In genomic region chr18:75226956-75227316, GRCh38 we compare ENCODE assay signal across 11 cellular contexts. TPM values are rescaled to one million over a fixed set of nuclear protein-coding genes. Genes with fewer than 3 reads are reported as not detected.
DNase-seq lines count a peak whose midpoint lies in the region; ATAC-seq and TF ChIP-seq lines count a peak whose summit lies in the region.
"Had no signal": no experiment of that assay in that cellular context is flagged by ENCODE, and none has a peak within 500 bp of the region (broad histone marks: within the 10 kb centered on the region; RNA-seq: fewer than 3 reads in every experiment).

No MANE protein-coding gene starts in this region.

- H3K9me3 ChIP-seq in body of pancreas (no peaks in the 10 kb centered on the region), left lung (no peaks in the 10 kb centered on the region), smooth muscle cell (replicated peaks; ENCODE audit: low read depth) (no peaks in the 10 kb centered on the region)

- no peak for DNase-seq in Calu3
- no peak for DNase-seq in body of pancreas
- DNase-seq in left lung = no peak
- DNase-seq in smooth muscle cell (lab: John Stamatoyannopoulos, UW; ENCODE audit: unreplicated experiment) = no peak
- no peak for DNase-seq in NCI-H1417 treated with DMSO at 0.1 percent for 48 hours (lab: John Stamatoyannopoulos, UW)
- DNase-seq in 8988T = no peak
- DNase-seq in posterior cingulate gyrus = no peak
- DNase-seq in DMS 273 (lab: John Stamatoyannopoulos, UW; ENCODE audit: unreplicated experiment) = no peak
- DNase-seq: activated CD4-positive, alpha-beta T cell treated with anti-CD3 and anti-CD28 coated beads, Interleukin-2, amount 10 ng/mL, durations not matched to agents 24 days and 14 days; NCI-H446; SHP77 had no signal

- H3K4me3 ChIP-seq in body of pancreas (no peak overlapping the region), left lung (no peak overlapping the region), smooth muscle cell (peak overlapping the region; percentile 37)

- CTCF ChIA-PET in Calu3 (lab: Charles Lee) = no interaction called here

- ATAC-seq in body of pancreas (no peak), left lung (no peak)

- no peak overlapping the region for H3K9ac ChIP-seq in smooth muscle cell (ENCODE audit: low read depth)

- H3K4me2 ChIP-seq in smooth muscle cell = peak overlapping the region; percentile 71

- no peak overlapping the region for H2AFZ ChIP-seq in smooth muscle cell (ENCODE audit: low read depth)

- TF ChIP-seq CTCF in Calu3 (IDR thresholded peaks at IDR 0.05; ENCODE audit: unreplicated experiment) = no peak
- no peak for TF ChIP-seq CTCF in body of pancreas (IDR thresholded peaks at IDR 0.05)
- TF ChIP-seq CTCF in left lung (IDR thresholded peaks at IDR 0.05) = no peak
- no peak for TF ChIP-seq CTCF in smooth muscle cell (IDR thresholded peaks at IDR 0.05; ENCODE audit: borderline replicate concordance, insufficient read depth, poor library complexity, severe bottlenecking)

- peaks cover 99% of the 10 kb centered on the region for H3K79me2 ChIP-seq in smooth muscle cell (ENCODE audit: low read depth)

- H3F3A ChIP-seq in smooth muscle cell (ENCODE audit: low read depth) = no peaks in the 10 kb centered on the region

- H3K27ac ChIP-seq in body of pancreas (peak overlapping the region in 3 of 4 donors; percentile 7 to 28 (median 22)), left lung (peak overlapping the region; percentile 0 to 24), smooth muscle cell (ENCODE audit: low read depth) (peak overlapping the region; percentile 6)

- intact Hi-C loops in Calu3 (cut with micrococcal nuclease; ENCODE audit: unreplicated experiment) (loop anchor here (1.0 kb wide), 1 partner anchor 13 kb away; no protein-coding TSS in a partner anchor), body of pancreas (cut with DNase I) (no loop called here), left lung (cut with DNase I) (no loop called here), posterior cingulate gyrus (cut with DNase I) (no loop called here)

- no peaks in the 10 kb centered on the region for H3K36me3 ChIP-seq in body of pancreas (replicated peaks in 1 of 2; ENCODE audit: insufficient read depth in 1 of 2, low read depth in 2 of 2)
- no peaks in the 10 kb centered on the region for H3K36me3 ChIP-seq in left lung
- H3K36me3 ChIP-seq in smooth muscle cell (ENCODE audit: low read depth) = no peaks in the 10 kb centered on the region

- H4K20me1 ChIP-seq in smooth muscle cell (ENCODE audit: low read depth) = peaks cover 85% of the 10 kb centered on the region

- H3K27me3 ChIP-seq in body of pancreas (no peaks in the 10 kb centered on the region), left lung (no peaks in the 10 kb centered on the region), smooth muscle cell (ENCODE audit: low read depth) (no peaks in the 10 kb centered on the region)

- WGBS in body of pancreas, 2 donors = 56 to 76% methylated on average over 5 of the region's 5 CpGs
- 68% methylated on average over 5 of the region's 5 CpGs for WGBS in smooth muscle cell (ENCODE audit: low lambda C conversion rate)

- no peaks in the 10 kb centered on the region for H3K9me3 Mint-ChIP-seq in Calu3 (ENCODE audit: low read depth, unreplicated experiment)
- H3K9me3 Mint-ChIP-seq: activated CD4-positive, alpha-beta T cell treated with anti-CD3 and anti-CD28 coated beads, Interleukin-2, amount 10 ng/mL, durations not matched to agents 24 days and 14 days had no signal

- no peak overlapping the region for H3K27ac Mint-ChIP-seq in Calu3 (ENCODE audit: unreplicated experiment)
- H3K27ac Mint-ChIP-seq: activated CD4-positive, alpha-beta T cell treated with anti-CD3 and anti-CD28 coated beads, Interleukin-2, amount 10 ng/mL, durations not matched to agents 24 days and 14 days had no signal

- H3K4me3 Mint-ChIP-seq in Calu3 (ENCODE audit: low read depth, unreplicated experiment) = peak overlapping the region; percentile 24
- H3K4me3 Mint-ChIP-seq: activated CD4-positive, alpha-beta T cell treated with anti-CD3 and anti-CD28 coated beads, Interleukin-2, amount 10 ng/mL, durations not matched to agents 24 days and 14 days had no signal

- H3K4me1 Mint-ChIP-seq in Calu3 (ENCODE audit: low read depth, unreplicated experiment) = peaks cover 16% of the 10 kb centered on the region

- TF ChIP-seq POLR2A in body of pancreas (IDR thresholded peaks at IDR 0.05) = no peak

- peaks cover 28% of the 10 kb centered on the region for H3K4me1 ChIP-seq in body of pancreas
- peaks cover 11 to 62% of the 10 kb centered on the region in 2 donors for H3K4me1 ChIP-seq in left lung
- peaks cover 13% of the 10 kb centered on the region for H3K4me1 ChIP-seq in smooth muscle cell (ENCODE audit: low read depth)

- no peaks in the 10 kb centered on the region for H3K27me3 Mint-ChIP-seq in Calu3 (ENCODE audit: unreplicated experiment)
- H3K27me3 Mint-ChIP-seq: activated CD4-positive, alpha-beta T cell treated with anti-CD3 and anti-CD28 coated beads, Interleukin-2, amount 10 ng/mL, durations not matched to agents 24 days and 14 days had no signal

- BruUV-seq in Calu3 (replicated peaks; lab: Mats Ljungman, UMichigan) = no TSS peak

- H3K36me3 Mint-ChIP-seq in Calu3 (ENCODE audit: insufficient read depth, unreplicated experiment) = no peaks in the 10 kb centered on the region

RNA-seq across cellular contexts. Expression of gene TSHZ1, which starts 16.3 kb away (rescaled TPM):
- 8.6 and 10.8 TPM in 2 replicates for total RNA-seq in Calu3 (2022)
- total RNA-seq in body of pancreas = 10 to 100 TPM in 1 of 2 donors, 1 to 10 TPM in 1; 8.3 to 11.2 TPM
- total RNA-seq in left lung = 10 to 100 TPM; 13.3 to 20.2 TPM
- total RNA-seq in smooth muscle cell = 25.1 and 26.1 TPM in 2 replicates
- polyA plus RNA-seq in smooth muscle cell = 20.7 and 21.3 TPM in 2 replicates

RNA-seq across cellular contexts. Expression of gene PTGR3, which starts 18.0 kb away (rescaled TPM):
- total RNA-seq in Calu3 (2022) = 30.2 and 31.7 TPM in 2 replicates
- total RNA-seq in body of pancreas = 10 to 100 TPM in 1 of 2 donors, 1 to 10 TPM in 1; 8.9 to 26.5 TPM
- total RNA-seq in left lung = 10 to 100 TPM; 25.7 to 30.4 TPM
- total RNA-seq in smooth muscle cell = 32.9 and 35.0 TPM in 2 replicates
- polyA plus RNA-seq in smooth muscle cell = 29.6 and 29.7 TPM in 2 replicates
